Comparison of ENCODE assay signal across 16 cellular contexts in the genomic region with DNA sequence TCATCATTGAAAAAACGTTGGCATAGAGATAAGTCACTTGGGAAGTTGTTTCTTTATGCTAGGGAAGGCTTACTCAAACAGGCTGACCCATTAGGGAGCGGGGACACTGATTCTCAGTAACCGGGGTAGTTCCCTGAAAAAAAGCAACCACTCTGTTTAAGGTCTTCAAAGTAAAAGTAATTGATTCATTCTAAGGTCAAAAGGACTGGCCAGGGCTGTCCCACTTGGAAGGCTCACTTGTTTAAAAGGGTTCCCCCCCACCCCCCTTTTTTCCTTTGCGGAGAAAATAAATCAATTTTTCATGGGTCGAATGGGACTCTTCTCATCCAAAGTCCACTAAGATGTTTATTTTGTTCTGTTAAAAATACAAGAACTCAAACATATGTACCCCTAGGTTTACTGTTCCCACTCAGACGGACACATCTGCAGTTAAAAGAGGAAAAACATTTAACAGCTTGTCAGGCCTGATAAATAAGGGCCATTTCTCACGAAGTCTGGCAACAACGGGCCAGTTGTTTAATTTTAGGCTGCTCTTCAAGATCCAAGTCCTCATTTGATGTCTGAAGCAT. TPM values are rescaled to one million over a fixed set of nuclear protein-coding genes. Genes with fewer than 3 reads are reported as not detected.
DNase-seq lines count a peak whose midpoint lies in the region; ATAC-seq lines count a peak whose summit lies in the region.
"Had no signal": no experiment of that assay in that cellular context is flagged by ENCODE, and none has a peak within 500 bp of the region (broad histone marks: within the 10 kb centered on the region; RNA-seq: fewer than 3 reads in every experiment).

No MANE protein-coding gene starts in this region.

- H3K27ac ChIP-seq in CD4-positive, CD25-positive, alpha-beta regulatory T cell (ENCODE audit: insufficient read depth, low read length, poor library complexity, severe bottlenecking): no peak overlapping the region
- H3K27ac ChIP-seq in right cardiac atrium (ENCODE audit: low read length): no peak overlapping the region
- H3K27ac ChIP-seq: KMS-11 had no signal

- WGBS in right cardiac atrium: 34% methylated on average over 8 of the region's 8 CpGs

- no peaks in the 10 kb centered on the region for H3K9me3 Mint-ChIP-seq in CD4-positive, CD25-positive, alpha-beta regulatory T cell
- peaks cover 8% of the 10 kb centered on the region for H3K9me3 Mint-ChIP-seq in activated CD8-positive, alpha-beta T cell treated with anti-CD3 and anti-CD28 coated beads, Interleukin-2, amount 10 ng/mL, durations not matched to agents 7 days and 5 days (ENCODE audit: insufficient read depth)
- no peaks in the 10 kb centered on the region for H3K9me3 Mint-ChIP-seq in activated T-helper 17 cell treated with anti-CD3 and anti-CD28 coated beads, Interleukin-2, amount 50 U/mL, for 72 hours
- H3K9me3 Mint-ChIP-seq: effector memory CD8-positive, alpha-beta T cell had no signal

- no peak for DNase-seq in CD4-positive, CD25-positive, alpha-beta regulatory T cell
- peak; percentile 9 for DNase-seq in activated CD8-positive, alpha-beta T cell treated with anti-CD3 and anti-CD28 coated beads, Interleukin-2, amount 10 ng/mL, durations not matched to agents 7 days and 5 days
- DNase-seq in right cardiac atrium (no peak), sciatic nerve (ENCODE audit: low spot score) (no peak), NCI-H774 (lab: John Stamatoyannopoulos, UW) (no peak)
- DNase-seq in stimulated activated naive CD8-positive, alpha-beta T cell treated with anti-CD3 and anti-CD28 coated beads, Interleukin-15, Interleukin-2, amounts not matched to agents 100 U/mL and 50 U/mL, for 24 hours: no peak
- DNase-seq: activated CD4-positive, alpha-beta T cell treated with anti-CD3 and anti-CD28 coated beads for 4 hours; activated T-cell treated with anti-CD3 and anti-CD28 coated beads, Interleukin-2, amount 50 U/mL, for 1 hour; effector memory CD8-positive, alpha-beta T cell; GDM1; NCI-H1436; substantia nigra had no signal

- intact Hi-C loops in right cardiac atrium (cut with DNase I): no loop called here
- intact Hi-C loops in sciatic nerve (cut with DNase I): no loop called here

- no peak for ATAC-seq in CD4-positive, CD25-positive, alpha-beta regulatory T cell (ENCODE audit: low read depth in 2 of 2)
- ATAC-seq in activated CD8-positive, alpha-beta T cell treated with anti-CD3 and anti-CD28 coated beads, Interleukin-2, amount 10 ng/mL, durations not matched to agents 7 days and 5 days: no peak
- peak; percentile 57 to 72 for ATAC-seq in right cardiac atrium
- ATAC-seq in sciatic nerve: peak; percentile 97
- no peak for ATAC-seq in activated T-helper 17 cell treated with anti-CD3 and anti-CD28 coated beads, Interleukin-2, amount 50 U/mL, for 72 hours (replicated peaks)
- no peak for ATAC-seq in stimulated activated naive CD8-positive, alpha-beta T cell treated with anti-CD3 and anti-CD28 coated beads, Interleukin-15, Interleukin-2, amounts not matched to agents 100 U/mL and 50 U/mL, for 24 hours
- ATAC-seq in GM18873 (IDR thresholded peaks at IDR 0.05; ENCODE audit: low FRiP score, unreplicated experiment): no peak
- ATAC-seq: effector memory CD8-positive, alpha-beta T cell had no signal

- no peak overlapping the region for H3K4me3 Mint-ChIP-seq in CD4-positive, CD25-positive, alpha-beta regulatory T cell
- H3K4me3 Mint-ChIP-seq in activated CD8-positive, alpha-beta T cell treated with anti-CD3 and anti-CD28 coated beads, Interleukin-2, amount 10 ng/mL, durations not matched to agents 7 days and 5 days: no peak overlapping the region
- no peak overlapping the region for H3K4me3 Mint-ChIP-seq in activated T-helper 17 cell treated with anti-CD3 and anti-CD28 coated beads, Interleukin-2, amount 50 U/mL, for 72 hours
- H3K4me3 Mint-ChIP-seq: effector memory CD8-positive, alpha-beta T cell; neural crest cell had no signal

- H3K9me3 ChIP-seq in CD4-positive, CD25-positive, alpha-beta regulatory T cell (ENCODE audit: control insufficient read depth in 2 of 2, low read length in 2 of 2): no peaks in the 10 kb centered on the region
- no peaks in the 10 kb centered on the region for H3K9me3 ChIP-seq in right cardiac atrium (ENCODE audit: control insufficient read depth, low read length)

- POLR2A ChIA-PET in activated CD8-positive, alpha-beta T cell treated with anti-CD3 and anti-CD28 coated beads, Interleukin-2, amount 10 ng/mL, durations not matched to agents 7 days and 5 days (lab: Charles Lee): no interaction called here

- H3K4me1 Mint-ChIP-seq in CD4-positive, CD25-positive, alpha-beta regulatory T cell: peaks cover 31 to 58% (median 36%) of the 10 kb centered on the region in 4 donors
- H3K4me1 Mint-ChIP-seq in activated CD8-positive, alpha-beta T cell treated with anti-CD3 and anti-CD28 coated beads, Interleukin-2, amount 10 ng/mL, durations not matched to agents 7 days and 5 days (ENCODE audit: low read depth): peaks cover 61% of the 10 kb centered on the region
- peaks cover 31% of the 10 kb centered on the region for H3K4me1 Mint-ChIP-seq in activated T-helper 17 cell treated with anti-CD3 and anti-CD28 coated beads, Interleukin-2, amount 50 U/mL, for 72 hours

- CTCF ChIA-PET in activated CD8-positive, alpha-beta T cell treated with anti-CD3 and anti-CD28 coated beads, Interleukin-2, amount 10 ng/mL, durations not matched to agents 7 days and 5 days (lab: Charles Lee): interaction anchor here (0.6 to 18.8 kb wide), 4 partner anchors 31 to 49 kb away, joined by 3 to 242 read pairs (median 3); partner anchors contain the start of gene ARHGEF3

- peak overlapping the region in 2 of 3 donors; percentile 11 to 58 for H3K27ac Mint-ChIP-seq in CD4-positive, CD25-positive, alpha-beta regulatory T cell
- H3K27ac Mint-ChIP-seq in activated CD8-positive, alpha-beta T cell treated with anti-CD3 and anti-CD28 coated beads, Interleukin-2, amount 10 ng/mL, durations not matched to agents 7 days and 5 days: peak overlapping the region; percentile 9
- H3K27ac Mint-ChIP-seq in activated T-helper 17 cell treated with anti-CD3 and anti-CD28 coated beads, Interleukin-2, amount 50 U/mL, for 72 hours: no peak overlapping the region

- no peaks in the 10 kb centered on the region for H3K27me3 Mint-ChIP-seq in CD4-positive, CD25-positive, alpha-beta regulatory T cell
- no peaks in the 10 kb centered on the region for H3K27me3 Mint-ChIP-seq in activated CD8-positive, alpha-beta T cell treated with anti-CD3 and anti-CD28 coated beads, Interleukin-2, amount 10 ng/mL, durations not matched to agents 7 days and 5 days (ENCODE audit: low read depth)
- H3K27me3 Mint-ChIP-seq in activated T-helper 17 cell treated with anti-CD3 and anti-CD28 coated beads, Interleukin-2, amount 50 U/mL, for 72 hours: no peaks in the 10 kb centered on the region
- H3K27me3 Mint-ChIP-seq: effector memory CD8-positive, alpha-beta T cell had no signal

- peaks cover 89% of the 10 kb centered on the region for H3K36me3 ChIP-seq in CD4-positive, CD25-positive, alpha-beta regulatory T cell (ENCODE audit: control insufficient read depth, insufficient read depth, low read length)

- peaks cover 60% of the 10 kb centered on the region for H3K36me3 Mint-ChIP-seq in CD4-positive, CD25-positive, alpha-beta regulatory T cell
- H3K36me3 Mint-ChIP-seq in activated CD8-positive, alpha-beta T cell treated with anti-CD3 and anti-CD28 coated beads, Interleukin-2, amount 10 ng/mL, durations not matched to agents 7 days and 5 days (ENCODE audit: low read depth): peaks cover 88% of the 10 kb centered on the region
- peaks cover 98% of the 10 kb centered on the region for H3K36me3 Mint-ChIP-seq in activated T-helper 17 cell treated with anti-CD3 and anti-CD28 coated beads, Interleukin-2, amount 50 U/mL, for 72 hours (ENCODE audit: low read depth)

- no peak overlapping the region for H3K4me3 ChIP-seq in CD4-positive, CD25-positive, alpha-beta regulatory T cell (ENCODE audit: low read depth, low read length)
- no peak overlapping the region for H3K4me3 ChIP-seq in right cardiac atrium (ENCODE audit: low read length)

- peaks cover 18% of the 10 kb centered on the region for H3K4me1 ChIP-seq in CD4-positive, CD25-positive, alpha-beta regulatory T cell (ENCODE audit: control insufficient read depth, insufficient read depth, low read length, poor library complexity, severe bottlenecking)
- H3K4me1 ChIP-seq in right cardiac atrium (ENCODE audit: control insufficient read depth, insufficient read depth, low read length): peaks cover 1% of the 10 kb centered on the region

- H3K27me3 ChIP-seq in CD4-positive, CD25-positive, alpha-beta regulatory T cell (ENCODE audit: control insufficient read depth, insufficient read depth, low read length): no peaks in the 10 kb centered on the region
- no peaks in the 10 kb centered on the region for H3K27me3 ChIP-seq in right cardiac atrium (ENCODE audit: control insufficient read depth, insufficient read depth)

RNA-seq across cellular contexts. Expression of gene ARHGEF3, which starts 53.0 kb away (rescaled TPM):
- 101 TPM for total RNA-seq in CD4-positive, CD25-positive, alpha-beta regulatory T cell
- 100 to 1,000 TPM in 3 of 4 donors, 10 to 100 TPM in 1; 87.8 to 137 (median 105) TPM for polyA plus RNA-seq in CD4-positive, CD25-positive, alpha-beta regulatory T cell
- 100 to 1,000 TPM in 1 of 2 experiments, 10 to 100 TPM in 1; 94.6 to 101 TPM for total RNA-seq in activated CD8-positive, alpha-beta T cell treated with anti-CD3 and anti-CD28 coated beads, Interleukin-2, amount 10 ng/mL, durations not matched to agents 7 days and 5 days
- total RNA-seq in right cardiac atrium (10 to 100 TPM; 10.0 to 11.4 (median 11.2) TPM), sciatic nerve (27.5 TPM)
- 5.9 TPM for polyA plus RNA-seq in right cardiac atrium
- total RNA-seq in activated T-helper 17 cell treated with anti-CD3 and anti-CD28 coated beads, Interleukin-2, amount 50 U/mL, for 72 hours: 10 to 100 TPM; 12.3 to 17.0 TPM

Comparison
In these comparisons a context has a peak if more than half of its experiments do, and no peak if none do; other contexts are left out.
1. ATAC-seq: peak in right cardiac atrium (2 of 2) and sciatic nerve (single experiment); none in CD4-positive, CD25-positive, alpha-beta regulatory T cell (0 of 2), activated CD8-positive, alpha-beta T cell treated with anti-CD3 and anti-CD28 coated beads, Interleukin-2, amount 10 ng/mL, durations not matched to agents 7 days and 5 days (single experiment), activated T-helper 17 cell treated with anti-CD3 and anti-CD28 coated beads, Interleukin-2, amount 50 U/mL, for 72 hours (single experiment), stimulated activated naive CD8-positive, alpha-beta T cell treated with anti-CD3 and anti-CD28 coated beads, Interleukin-15, Interleukin-2, amounts not matched to agents 100 U/mL and 50 U/mL, for 24 hours (single experiment) and GM18873 (single experiment).